Comparison of ENCODE assay signal across 34 cellular contexts in genomic region chr19:28949027-28949426, GRCh38.
"Had no signal": no experiment of that assay in that cellular context is flagged by ENCODE, and none has a peak within 500 bp of the region (broad histone marks: within the 10 kb centered on the region; RNA-seq: fewer than 3 reads in every experiment).

No MANE protein-coding gene starts in this region.

- H3K9me3 Mint-ChIP-seq: activated CD4-positive, alpha-beta memory T cell treated with anti-CD3 and anti-CD28 coated beads, Interleukin-2, amount 10 ng/mL, durations not matched to agents 7 days and 5 days; activated CD4-positive, alpha-beta T cell treated with anti-CD3 and anti-CD28 coated beads, Interleukin-2, amount 10 ng/mL, durations not matched to agents 7 days and 5 days; activated naive CD4-positive, alpha-beta T cell treated with anti-CD3 and anti-CD28 coated beads, Interleukin-2, amount 50 U/mL, for 24 hours; activated T-cell treated with anti-CD3 and anti-CD28 coated beads, Interleukin-2, amount 50 U/mL, for 24 hours; activated T-helper 2 cell treated with anti-CD3 and anti-CD28 coated beads, Interferon-gamma antibody, Interleukin-2, Interleukin-4, amounts not matched to agents 10 μg/mL and 5 μg/mL and 100 μg/mL, durations not matched to agents 14 hours and 24 hours and 36 hours; T-helper 1 cell treated with Interleukin-12 subunit alpha and Interleukin-12 subunit beta and Interleukin-4 antibody, amounts not matched to agents 30 μg/mL and 1 μg/mL, for 36 hours; T-helper 2 cell treated with Interferon-gamma antibody and Interleukin-4, amounts not matched to agents 5 μg/mL and 100 μg/mL, for 36 hours had no signal

- H3K27ac Mint-ChIP-seq: activated CD4-positive, alpha-beta memory T cell treated with anti-CD3 and anti-CD28 coated beads, Interleukin-2, amount 10 ng/mL, durations not matched to agents 7 days and 5 days; activated CD4-positive, alpha-beta T cell treated with anti-CD3 and anti-CD28 coated beads for 36 hours; activated CD4-positive, alpha-beta T cell treated with anti-CD3 and anti-CD28 coated beads, Interleukin-2, amount 10 ng/mL, durations not matched to agents 7 days and 5 days; activated CD8-positive, alpha-beta memory T cell treated with anti-CD3 and anti-CD28 coated beads, Interleukin-2, amount 10 ng/mL, durations not matched to agents 7 days and 5 days; activated CD8-positive, alpha-beta T cell treated with anti-CD3 and anti-CD28 coated beads, Interleukin-2, amount 10 ng/mL, durations not matched to agents 7 days and 5 days; activated naive CD4-positive, alpha-beta T cell treated with anti-CD3 and anti-CD28 coated beads, Interleukin-2, amount 10 ng/mL, durations not matched to agents 7 days and 5 days; activated naive CD4-positive, alpha-beta T cell treated with anti-CD3 and anti-CD28 coated beads, Interleukin-2, amount 50 U/mL, for 24 hours; activated naive CD8-positive, alpha-beta T cell; activated T-cell treated with anti-CD3 and anti-CD28 coated beads, Interleukin-2, amount 50 U/mL, for 24 hours; activated T-helper 2 cell treated with anti-CD3 and anti-CD28 coated beads, Interferon-gamma antibody, Interleukin-2, Interleukin-4, amounts not matched to agents 10 μg/mL and 5 μg/mL and 100 μg/mL, durations not matched to agents 14 hours and 24 hours and 36 hours; T-helper 1 cell treated with Interleukin-12 subunit alpha and Interleukin-12 subunit beta and Interleukin-4 antibody, amounts not matched to agents 30 μg/mL and 1 μg/mL, for 36 hours; T-helper 2 cell treated with Interferon-gamma antibody and Interleukin-4, amounts not matched to agents 5 μg/mL and 100 μg/mL, for 36 hours had no signal

- H3K36me3 ChIP-seq: adrenal gland, brain microvascular endothelial cell, breast epithelium had no signal

- ATAC-seq: activated CD4-positive, alpha-beta T cell treated with anti-CD3 and anti-CD28 coated beads for 36 hours; activated CD4-positive, CD25-positive, alpha-beta regulatory T cell treated with anti-CD3 and anti-CD28 coated beads, Interleukin-2, amount 50 U/mL, for 24 hours; activated CD8-positive, alpha-beta memory T cell treated with anti-CD3 and anti-CD28 coated beads, Interleukin-2, amount 10 ng/mL, durations not matched to agents 7 days and 5 days; activated CD8-positive, alpha-beta T cell treated with anti-CD3 and anti-CD28 coated beads, Interleukin-2, amount 10 ng/mL, durations not matched to agents 7 days and 5 days; body of pancreas had no signal

- H3K4me3 ChIP-seq: adrenal gland, body of pancreas, breast epithelium had no signal

- H3K4me3 Mint-ChIP-seq: activated CD4-positive, alpha-beta memory T cell treated with anti-CD3 and anti-CD28 coated beads, Interleukin-2, amount 10 ng/mL, durations not matched to agents 7 days and 5 days; activated CD4-positive, alpha-beta T cell treated with anti-CD3 and anti-CD28 coated beads for 36 hours; activated CD4-positive, alpha-beta T cell treated with anti-CD3 and anti-CD28 coated beads, Interleukin-2, amount 10 ng/mL, durations not matched to agents 7 days and 5 days; activated CD8-positive, alpha-beta memory T cell treated with anti-CD3 and anti-CD28 coated beads, Interleukin-2, amount 10 ng/mL, durations not matched to agents 7 days and 5 days; activated CD8-positive, alpha-beta T cell treated with anti-CD3 and anti-CD28 coated beads, Interleukin-2, amount 10 ng/mL, durations not matched to agents 7 days and 5 days; activated naive CD4-positive, alpha-beta T cell treated with anti-CD3 and anti-CD28 coated beads, Interleukin-2, amount 10 ng/mL, durations not matched to agents 7 days and 5 days; activated naive CD4-positive, alpha-beta T cell treated with anti-CD3 and anti-CD28 coated beads, Interleukin-2, amount 50 U/mL, for 24 hours; activated naive CD8-positive, alpha-beta T cell; activated T-cell treated with anti-CD3 and anti-CD28 coated beads, Interleukin-2, amount 50 U/mL, for 24 hours; T-helper 1 cell treated with Interleukin-12 subunit alpha and Interleukin-12 subunit beta and Interleukin-4 antibody, amounts not matched to agents 30 μg/mL and 1 μg/mL, for 36 hours; T-helper 2 cell treated with Interferon-gamma antibody and Interleukin-4, amounts not matched to agents 5 μg/mL and 100 μg/mL, for 36 hours had no signal

- DNase-seq: activated CD4-positive, alpha-beta memory T cell treated with anti-CD3 and anti-CD28 coated beads, Interleukin-2, amount 10 ng/mL, durations not matched to agents 7 days and 5 days; activated CD4-positive, alpha-beta T cell treated with anti-CD3 and anti-CD28 coated beads for 1 hour; activated CD4-positive, alpha-beta T cell treated with anti-CD3 and anti-CD28 coated beads for 36 hours; activated CD4-positive, alpha-beta T cell treated with anti-CD3 and anti-CD28 coated beads for 48 hours; activated CD4-positive, alpha-beta T cell treated with anti-CD3 and anti-CD28 coated beads, Interleukin-2, amount 10 ng/mL, durations not matched to agents 7 days and 5 days; activated CD4-positive, alpha-beta T cell treated with anti-CD3 and anti-CD28 coated beads, Interleukin-2, amount 50 U/mL, for 48 hours; activated CD4-positive, CD25-positive, alpha-beta regulatory T cell; activated CD8-positive, alpha-beta memory T cell treated with anti-CD3 and anti-CD28 coated beads for 24 hours; activated CD8-positive, alpha-beta memory T cell treated with anti-CD3 and anti-CD28 coated beads, Interleukin-2, amount 10 ng/mL, durations not matched to agents 7 days and 5 days; activated CD8-positive, alpha-beta memory T cell treated with anti-CD3 and anti-CD28 coated beads, Interleukin-2, amount 50 U/mL, for 48 hours; activated CD8-positive, alpha-beta T cell treated with anti-CD3 and anti-CD28 coated beads, Interleukin-2, amount 10 ng/mL, durations not matched to agents 7 days and 5 days; activated effector memory CD4-positive, alpha-beta T cell treated with Interleukin-2 at 50 U/mL for 16 hours; activated gamma-delta T cell; activated naive CD4-positive, alpha-beta T cell treated with anti-CD3 and anti-CD28 coated beads, Interleukin-2, amount 10 ng/mL, durations not matched to agents 7 days and 5 days; activated naive CD4-positive, alpha-beta T cell treated with Interleukin-2 at 50 U/mL for 16 hours; activated T-cell treated with anti-CD3 and anti-CD28 coated beads, Interleukin-2, amount 50 U/mL, for 24 hours; activated T-cell treated with anti-CD3 and anti-CD28 coated beads, Interleukin-2, amount 50 U/mL, for 48 hours; adrenal gland; amniotic stem cell; aorta; body of pancreas; brain microvascular endothelial cell; central memory CD4-positive, alpha-beta T cell; T-helper 1 cell; T-helper 2 cell; T-helper 9 cell had no signal

- H3K27ac ChIP-seq: adrenal gland, body of pancreas, brain microvascular endothelial cell, breast epithelium, VCaP had no signal

- H3K36me3 Mint-ChIP-seq: activated CD8-positive, alpha-beta memory T cell treated with anti-CD3 and anti-CD28 coated beads, Interleukin-2, amount 10 ng/mL, durations not matched to agents 7 days and 5 days; activated naive CD4-positive, alpha-beta T cell treated with anti-CD3 and anti-CD28 coated beads, Interleukin-2, amount 10 ng/mL, durations not matched to agents 7 days and 5 days; activated naive CD4-positive, alpha-beta T cell treated with anti-CD3 and anti-CD28 coated beads, Interleukin-2, amount 50 U/mL, for 24 hours; activated naive CD8-positive, alpha-beta T cell had no signal

- H3K4me1 ChIP-seq: adrenal gland, body of pancreas, breast epithelium had no signal

- H3K27me3 Mint-ChIP-seq: activated CD4-positive, alpha-beta memory T cell treated with anti-CD3 and anti-CD28 coated beads, Interleukin-2, amount 10 ng/mL, durations not matched to agents 7 days and 5 days; activated CD4-positive, alpha-beta T cell treated with anti-CD3 and anti-CD28 coated beads for 36 hours; activated CD4-positive, alpha-beta T cell treated with anti-CD3 and anti-CD28 coated beads, Interleukin-2, amount 10 ng/mL, durations not matched to agents 7 days and 5 days; activated CD8-positive, alpha-beta memory T cell treated with anti-CD3 and anti-CD28 coated beads, Interleukin-2, amount 10 ng/mL, durations not matched to agents 7 days and 5 days; activated T-cell treated with anti-CD3 and anti-CD28 coated beads, Interleukin-2, amount 50 U/mL, for 24 hours had no signal

- H3K9me3 ChIP-seq: adrenal gland, body of pancreas, breast epithelium had no signal

- H3K4me1 Mint-ChIP-seq: activated CD4-positive, alpha-beta memory T cell treated with anti-CD3 and anti-CD28 coated beads, Interleukin-2, amount 10 ng/mL, durations not matched to agents 7 days and 5 days; activated CD4-positive, alpha-beta T cell treated with anti-CD3 and anti-CD28 coated beads for 36 hours; activated CD4-positive, alpha-beta T cell treated with anti-CD3 and anti-CD28 coated beads, Interleukin-2, amount 10 ng/mL, durations not matched to agents 7 days and 5 days; activated CD8-positive, alpha-beta memory T cell treated with anti-CD3 and anti-CD28 coated beads, Interleukin-2, amount 10 ng/mL, durations not matched to agents 7 days and 5 days; activated naive CD4-positive, alpha-beta T cell treated with anti-CD3 and anti-CD28 coated beads, Interleukin-2, amount 10 ng/mL, durations not matched to agents 7 days and 5 days; activated naive CD4-positive, alpha-beta T cell treated with anti-CD3 and anti-CD28 coated beads, Interleukin-2, amount 50 U/mL, for 24 hours had no signal

- H3K27me3 ChIP-seq: adrenal gland, body of pancreas, brain microvascular endothelial cell, breast epithelium had no signal
